ENCODE assay signal across 20 cellular contexts in the genomic region with DNA sequence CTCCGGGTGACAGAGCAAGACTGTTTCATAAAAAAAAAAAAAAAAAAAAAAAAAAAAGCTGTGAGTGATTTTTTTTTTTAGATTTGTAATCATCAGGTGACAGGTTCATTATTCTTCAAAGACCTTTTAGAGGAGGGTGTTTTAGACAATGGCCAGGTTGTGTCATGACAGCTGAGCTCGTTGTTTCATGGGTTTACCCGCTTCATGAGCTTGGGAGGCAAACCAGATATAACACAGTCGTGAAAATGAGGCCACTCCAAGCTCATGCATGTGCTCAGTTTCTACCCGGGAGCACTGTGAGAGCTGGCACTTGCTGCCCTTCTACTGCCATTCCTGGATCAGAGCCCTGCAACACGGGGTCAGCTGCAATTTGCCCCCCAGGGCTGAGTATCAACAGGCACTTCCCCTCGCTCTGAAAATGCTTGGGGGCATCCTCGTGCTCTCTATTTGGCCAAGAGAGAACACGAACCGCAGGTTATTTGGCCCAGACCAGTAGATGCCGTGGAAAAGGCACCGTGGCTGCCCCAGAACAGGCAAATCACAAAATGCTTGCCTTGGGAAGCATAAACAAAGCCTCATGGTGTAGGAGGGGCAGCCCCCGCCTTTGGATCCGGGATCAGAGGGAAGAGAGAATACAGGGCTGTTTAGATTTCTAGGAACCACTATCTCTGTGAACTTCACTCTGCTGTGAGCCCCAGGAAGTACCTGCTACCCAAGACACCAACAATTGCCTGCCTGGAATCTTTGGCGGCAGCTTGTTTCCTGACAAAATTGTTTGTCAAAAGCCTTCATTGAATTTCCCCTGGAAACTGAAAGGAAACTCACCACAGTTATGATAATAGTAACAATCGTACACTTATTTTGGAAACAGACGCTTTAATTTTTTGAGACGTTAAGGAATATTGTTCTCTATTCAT.
DNase-seq lines count a peak whose midpoint lies in the region; ATAC-seq, FAIRE-seq and TF ChIP-seq lines count a peak whose summit lies in the region.
"Had no signal": no experiment of that assay in that cellular context is flagged by ENCODE, and none has a peak within 500 bp of the region (broad histone marks: within the 10 kb centered on the region; RNA-seq: fewer than 3 reads in every experiment).

No MANE protein-coding gene starts in this region.

- H3K79me2 ChIP-seq in astrocyte (ENCODE audit: insufficient read depth, low read length) (no peaks in the 10 kb centered on the region), fibroblast of lung (ENCODE audit: control insufficient read depth, insufficient read depth, low read length) (no peaks in the 10 kb centered on the region)

- peak overlapping the region; percentile 48 for H2AFZ ChIP-seq in astrocyte (ENCODE audit: low read depth, low read length)
- H2AFZ ChIP-seq in fibroblast of lung (ENCODE audit: low read length): peak overlapping the region; percentile 3

- H3K27ac ChIP-seq in astrocyte (ENCODE audit: low read depth, low read length) (peak overlapping the region; percentile 87), fibroblast of lung (ENCODE audit: insufficient read depth, low read length) (peak overlapping the region; percentile 66), sigmoid colon (peak overlapping the region; percentile 12 to 77 (median 36)), pancreas (peak overlapping the region in 1 of 4 donors; percentile 20)
- H3K27ac ChIP-seq: ovary had no signal

- peak overlapping the region; percentile 54 for H3K9ac ChIP-seq in astrocyte (ENCODE audit: low read length)
- H3K9ac ChIP-seq in fibroblast of lung (ENCODE audit: insufficient read depth, low read length): no peak overlapping the region

- TF ChIP-seq POLR2A in sigmoid colon (IDR thresholded peaks at IDR 0.05): no peak

- no peak for ATAC-seq in pancreas
- ATAC-seq: esophagus mucosa; stimulated activated naive CD8-positive, alpha-beta T cell treated with anti-CD3 and anti-CD28 coated beads, Interleukin-15, Interleukin-2, amounts not matched to agents 100 U/mL and 50 U/mL, for 24 hours had no signal

- no peaks in the 10 kb centered on the region for H3K27me3 Mint-ChIP-seq in astrocyte (ENCODE audit: low read depth, unreplicated experiment)

- H3K36me3 Mint-ChIP-seq in astrocyte (ENCODE audit: low read depth, unreplicated experiment): no peaks in the 10 kb centered on the region

- TF ChIP-seq EP300 in sigmoid colon (IDR thresholded peaks at IDR 0.05): no peak

- H3K9me3 ChIP-seq in astrocyte (ENCODE audit: insufficient read depth, low read depth, low read length) (no peaks in the 10 kb centered on the region), fibroblast of lung (ENCODE audit: control insufficient read depth, insufficient read depth, low read depth, low read length) (no peaks in the 10 kb centered on the region), sigmoid colon (no peaks in the 10 kb centered on the region), pancreas (no peaks in the 10 kb centered on the region)
- H3K9me3 ChIP-seq: adrenal gland, ovary had no signal

- peaks cover 40% of the 10 kb centered on the region for H3K4me1 Mint-ChIP-seq in astrocyte (ENCODE audit: low read depth, unreplicated experiment)

- H3K4me3 Mint-ChIP-seq in astrocyte (ENCODE audit: unreplicated experiment): no peak overlapping the region

- FAIRE-seq in astrocyte (lab: Jason Lieb, UNC): no peak
- no peak for FAIRE-seq in pancreas (lab: Jason Lieb, UNC)
- FAIRE-seq: G401.6, GM12892 had no signal

- H4K20me1 ChIP-seq in astrocyte (ENCODE audit: insufficient read depth, low read length) (no peaks in the 10 kb centered on the region), fibroblast of lung (ENCODE audit: control insufficient read depth, extremely low read depth, insufficient read depth, low read length) (no peaks in the 10 kb centered on the region)

- intact Hi-C loops in sigmoid colon (cut with DNase I): no loop called here
- intact Hi-C loops in pancreas (cut with DNase I): no loop called here

- peak; percentile 63 for DNase-seq in ELF-1 (ENCODE audit: low read depth, low spot score)
- no peak for DNase-seq in astrocyte (ENCODE audit: low read depth)
- DNase-seq in fibroblast of lung (ENCODE audit: low read depth in 2 of 2): no peak
- no peak for DNase-seq in sigmoid colon
- DNase-seq in pancreas: no peak
- no peak for DNase-seq in SW 1271 (lab: John Stamatoyannopoulos, UW)
- DNase-seq in NCI-H128 (lab: John Stamatoyannopoulos, UW; ENCODE audit: unreplicated experiment): no peak
- no peak for DNase-seq in central memory CD4-positive, alpha-beta T cell
- DNase-seq: activated CD4-positive, CD25-positive, alpha-beta regulatory T cell treated with anti-CD3 and anti-CD28 coated beads, Interleukin-2, amount 50 U/mL, for 72 hours; COR-L47; cortex of kidney; KBM-7; NCI-H1105; stimulated activated naive CD8-positive, alpha-beta T cell treated with anti-CD3 and anti-CD28 coated beads, Interleukin-15, Interleukin-2, amounts not matched to agents 100 U/mL and 50 U/mL, for 24 hours; T-helper 2 cell had no signal

- WGBS in sigmoid colon, 2 donors: 61 to 65% methylated on average over 18 of the region's 18 CpGs
- WGBS in pancreas, 2 donors: 49 to 66% methylated on average over 18 of the region's 18 CpGs

- H3K27me3 ChIP-seq in astrocyte (ENCODE audit: insufficient read depth, low read length) (no peaks in the 10 kb centered on the region), fibroblast of lung (ENCODE audit: control insufficient read depth, insufficient read depth, low read length) (no peaks in the 10 kb centered on the region), sigmoid colon (no peaks in the 10 kb centered on the region), pancreas (no peaks in the 10 kb centered on the region)
- H3K27me3 ChIP-seq: adrenal gland, ovary had no signal

- H3K4me1 ChIP-seq in astrocyte (ENCODE audit: insufficient read depth, low read length) (peaks cover 25% of the 10 kb centered on the region), fibroblast of lung (ENCODE audit: control insufficient read depth, extremely low read depth, insufficient read depth, low read length) (peaks cover 21% of the 10 kb centered on the region), sigmoid colon (peaks cover 0 to 13% (median 6%) of the 10 kb centered on the region in 4 donors), pancreas (no peaks in the 10 kb centered on the region)
- H3K4me1 ChIP-seq: adrenal gland had no signal

- peak overlapping the region; percentile 6 for H3K27ac Mint-ChIP-seq in astrocyte (ENCODE audit: unreplicated experiment)

- H3K9me3 Mint-ChIP-seq in astrocyte (ENCODE audit: unreplicated experiment): no peaks in the 10 kb centered on the region

- H3K36me3 ChIP-seq in astrocyte (ENCODE audit: insufficient read depth, low read length) (no peaks in the 10 kb centered on the region), fibroblast of lung (ENCODE audit: control insufficient read depth, insufficient read depth, low read length) (no peaks in the 10 kb centered on the region), sigmoid colon (no peaks in the 10 kb centered on the region), pancreas (no peaks in the 10 kb centered on the region)
- H3K36me3 ChIP-seq: adrenal gland, ovary had no signal

- peak overlapping the region; percentile 66 for H3K4me2 ChIP-seq in astrocyte (ENCODE audit: low read length)
- H3K4me2 ChIP-seq in fibroblast of lung (ENCODE audit: extremely low read depth, insufficient read depth, low read length): peak overlapping the region; percentile 76

- H3K4me3 ChIP-seq in astrocyte (ENCODE audit: insufficient read depth, low read depth, low read length): no peak overlapping the region
- no peak overlapping the region for H3K4me3 ChIP-seq in fibroblast of lung (replicated peaks in 1 of 4; ENCODE audit: control extremely low read depth in 1 of 4, insufficient read depth in 1 of 4, low read depth in 3 of 4, low read length in 4 of 4)
- H3K4me3 ChIP-seq in sigmoid colon: no peak overlapping the region
- H3K4me3 ChIP-seq in pancreas: no peak overlapping the region
- H3K4me3 ChIP-seq: adrenal gland, ovary had no signal

- TF ChIP-seq CTCF in astrocyte (IDR thresholded peaks at IDR 0.05; ENCODE audit: insufficient read depth, low read depth, low read length) (no peak), fibroblast of lung (conservative IDR thresholded peaks at IDR 0.05 in 1 of 2, IDR thresholded peaks at IDR 0.05 in 1 of 2; ENCODE audit: low read depth in 1 of 2, low read length in 2 of 2) (no peak), sigmoid colon (IDR thresholded peaks at IDR 0.05) (no peak), pancreas (IDR thresholded peaks at IDR 0.05) (no peak)
